In the genomic region with DNA sequence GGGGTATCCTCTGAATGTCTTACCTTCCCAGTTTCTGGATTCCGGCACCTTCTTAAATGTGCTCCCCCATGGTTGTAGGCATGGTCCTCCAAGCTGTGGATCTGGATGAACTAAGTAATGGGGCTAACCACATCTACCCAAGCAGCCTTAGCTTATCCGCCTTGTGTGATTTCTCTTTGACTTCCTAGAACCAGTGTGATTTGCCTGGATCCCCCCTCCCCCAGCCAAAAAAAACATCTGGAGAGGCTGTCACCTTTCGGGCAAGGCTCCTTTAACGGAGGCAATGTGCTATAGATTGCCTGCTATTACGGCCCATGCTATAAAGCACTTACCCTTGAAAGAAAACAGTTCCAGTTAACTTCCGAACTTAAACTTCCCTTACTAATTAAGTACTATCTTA, we compare ENCODE assay signal across 14 cellular contexts. TPM values are rescaled to one million over a fixed set of nuclear protein-coding genes. Genes with fewer than 3 reads are reported as not detected.
DNase-seq lines count a peak whose midpoint lies in the region; ATAC-seq, FAIRE-seq and TF ChIP-seq lines count a peak whose summit lies in the region.
"Had no signal": no experiment of that assay in that cellular context is flagged by ENCODE, and none has a peak within 500 bp of the region (broad histone marks: within the 10 kb centered on the region; RNA-seq: fewer than 3 reads in every experiment).

No MANE protein-coding gene starts in this region.

- TF ChIP-seq EP300 in H1 (IDR thresholded peaks at IDR 0.05; ENCODE audit: borderline replicate concordance in 1 of 2, low read depth in 2 of 2, low read length in 2 of 2) = no peak

- no peak overlapping the region for H3K18ac ChIP-seq in H9 (ENCODE audit: insufficient read length, low read depth, low read length)
- peak overlapping the region; percentile 34 for H3K18ac ChIP-seq in H1 (ENCODE audit: extremely low read depth, low read length)

- H2AFZ ChIP-seq in H9 (ENCODE audit: low read length) = no peak overlapping the region
- no peak overlapping the region for H2AFZ ChIP-seq in H1 (ENCODE audit: low read length)
- no peak overlapping the region for H2AFZ ChIP-seq in smooth muscle cell (ENCODE audit: low read depth)
- H2AFZ ChIP-seq in OCI-LY7 (ENCODE audit: low read length) = no peak overlapping the region

- POLR2A ChIA-PET in H1 (lab: Charles Lee; ENCODE audit: partially characterized antibody) (no interaction called here), OCI-LY7 (lab: Charles Lee) (no interaction called here)

- no peak overlapping the region for H2AK5ac ChIP-seq in H9 (ENCODE audit: insufficient read length, low read length)
- H2AK5ac ChIP-seq in H1 (ENCODE audit: low read depth, low read length) = no peak overlapping the region

- H3F3A ChIP-seq in smooth muscle cell (ENCODE audit: low read depth) = peaks cover 8% of the 10 kb centered on the region

- TF ChIP-seq POLR2A in GM12892 (IDR thresholded peaks at IDR 0.05; ENCODE audit: low read depth, low read length) = no peak
- no peak for TF ChIP-seq POLR2A in H1 (IDR thresholded peaks at IDR 0.05; ENCODE audit: control extremely low read depth in 1 of 2, low read depth in 2 of 2, low read length in 2 of 2)
- TF ChIP-seq POLR2A in GM18505 (IDR thresholded peaks at IDR 0.05; ENCODE audit: borderline replicate concordance, extremely low read depth, insufficient read depth, insufficient read length) = no peak

- H2BK12ac ChIP-seq in H9 (ENCODE audit: insufficient read length, low read depth, low read length) (no peak overlapping the region), H1 (ENCODE audit: low read depth, low read length) (no peak overlapping the region)

- peak overlapping the region in 2 of 3 experiments; percentile 24 to 53; a peak in 1 of 7 replicates for H3K27ac Mint-ChIP-seq in H9
- H3K27ac Mint-ChIP-seq: CD4-positive, CD25-positive, alpha-beta regulatory T cell had no signal

- no peak for ATAC-seq in GM18505 (IDR thresholded peaks at IDR 0.05; ENCODE audit: unreplicated experiment)
- ATAC-seq: HCT116 had no signal

- no peak overlapping the region for H3K4me3 ChIP-seq in H1 (ENCODE audit: extremely low read depth in 1 of 4, insufficient read depth in 2 of 4, low read depth in 3 of 4, low read length in 4 of 4)
- H3K4me3 ChIP-seq in smooth muscle cell = no peak overlapping the region
- H3K4me3 ChIP-seq in OCI-LY7 (ENCODE audit: low read depth, low read length, poor library complexity, severe bottlenecking) = no peak overlapping the region
- H3K4me3 ChIP-seq: BLaER1 treated with 17β-estradiol and CSF1 and Interleukin-3, amounts not matched to agents 10 nM and 100 nM had no signal

- no peak for TF ChIP-seq CTCF in H9 (conservative IDR thresholded peaks at IDR 0.05)
- TF ChIP-seq CTCF in H1 (IDR thresholded peaks at IDR 0.05; ENCODE audit: control extremely low read depth in 1 of 3, insufficient read depth in 1 of 3, low read depth in 1 of 3, low read length in 3 of 3) = no peak
- TF ChIP-seq CTCF in smooth muscle cell (IDR thresholded peaks at IDR 0.05; ENCODE audit: borderline replicate concordance, insufficient read depth, poor library complexity, severe bottlenecking) = no peak
- no peak for TF ChIP-seq CTCF in OCI-LY7 (conservative IDR thresholded peaks at IDR 0.05; ENCODE audit: low read length)

- H3K9ac ChIP-seq in H9 (ENCODE audit: extremely low read depth, insufficient read length, low read length) (no peak overlapping the region), H1 (replicated peaks in 1 of 4; ENCODE audit: extremely low read depth in 1 of 4, low read depth in 3 of 4, low read length in 3 of 4) (no peak overlapping the region), smooth muscle cell (ENCODE audit: low read depth) (no peak overlapping the region)
- H3K9ac ChIP-seq: BLaER1 treated with 17β-estradiol and CSF1 and Interleukin-3, amounts not matched to agents 10 nM and 100 nM had no signal

- intact Hi-C loops in OCI-LY7 (cut with micrococcal nuclease; ENCODE audit: unreplicated experiment) = no loop called here

- no TSS peak for BruUV-seq in OCI-LY7 (replicated peaks; lab: Mats Ljungman, UMichigan)

- peaks cover 0 to 41% (median 21%) of the 10 kb centered on the region in 4 experiments; a peak in 4 of 8 replicates for H3K36me3 ChIP-seq in H1 (ENCODE audit: control insufficient read depth in 2 of 4, insufficient read depth in 4 of 4, low read length in 3 of 4)
- no peaks in the 10 kb centered on the region for H3K36me3 ChIP-seq in smooth muscle cell (ENCODE audit: low read depth)
- peaks cover 17% of the 10 kb centered on the region; the same call in 1 of the 2 replicates for H3K36me3 ChIP-seq in OCI-LY7 (ENCODE audit: insufficient read depth, low read length)

- H3K4me2 ChIP-seq in H9 (ENCODE audit: insufficient read depth, insufficient read length, low read length) (no peak overlapping the region), H1 (ENCODE audit: insufficient read depth in 1 of 2, low read depth in 2 of 2, low read length in 2 of 2) (no peak overlapping the region), smooth muscle cell (peak overlapping the region; percentile 10), OCI-LY7 (ENCODE audit: low read length) (no peak overlapping the region)
- H3K4me2 ChIP-seq: BLaER1 treated with 17β-estradiol and CSF1 and Interleukin-3, amounts not matched to agents 10 nM and 100 nM had no signal

- peaks cover 4% of the 10 kb centered on the region for H3K79me1 ChIP-seq in H9 (ENCODE audit: insufficient read depth, low read depth, low read length, poor library complexity, severe bottlenecking)
- peaks cover 6% of the 10 kb centered on the region; the same call in 1 of the 2 replicates for H3K79me1 ChIP-seq in H1 (ENCODE audit: low read depth, low read length)

- peak; percentile 46 for FAIRE-seq in GM12892 (lab: Jason Lieb, UNC)
- no peak for FAIRE-seq in H1 (lab: Jason Lieb, UNC)

- H3K27ac ChIP-seq in H9 (ENCODE audit: insufficient read length, low read depth, low read length) (no peak overlapping the region), H1 (ENCODE audit: low read depth, low read length) (no peak overlapping the region), smooth muscle cell (ENCODE audit: low read depth) (no peak overlapping the region), OCI-LY7 (ENCODE audit: low read depth, low read length, poor library complexity, severe bottlenecking) (no peak overlapping the region)
- H3K27ac ChIP-seq: BLaER1 treated with 17β-estradiol and CSF1 and Interleukin-3, amounts not matched to agents 10 nM and 100 nM had no signal

- no peak overlapping the region for H4K5ac ChIP-seq in H9 (ENCODE audit: insufficient read length, low read depth, low read length)
- H4K5ac ChIP-seq in H1 (ENCODE audit: insufficient read length, low read depth, low read length) = no peak overlapping the region

- H4K20me1 ChIP-seq in H9 (ENCODE audit: control insufficient read depth, insufficient read depth, insufficient read length) (no peaks in the 10 kb centered on the region), H1 (replicated peaks in 1 of 2; ENCODE audit: control insufficient read depth in 1 of 2, insufficient read depth in 2 of 2, low read length in 2 of 2) (peaks cover 0 to 1% of the 10 kb centered on the region in 2 experiments), smooth muscle cell (ENCODE audit: low read depth) (peaks cover 32% of the 10 kb centered on the region), OCI-LY7 (ENCODE audit: insufficient read depth, low read length) (no peaks in the 10 kb centered on the region)
- H4K20me1 ChIP-seq: BLaER1 treated with 17β-estradiol and CSF1 and Interleukin-3, amounts not matched to agents 10 nM and 100 nM had no signal

- no peaks in the 10 kb centered on the region for H3K9me2 ChIP-seq in OCI-LY7 (ENCODE audit: insufficient read depth, low read length)

- peaks cover 34 to 54% of the 10 kb centered on the region in 2 experiments for H3K4me1 Mint-ChIP-seq in H9

- H3K4ac ChIP-seq in H9 (ENCODE audit: low read depth, low read length) (no peak overlapping the region), H1 (replicated peaks; ENCODE audit: insufficient read length, low read depth, low read length) (no peak overlapping the region)

- no peak overlapping the region for H3K14ac ChIP-seq in H9 (ENCODE audit: insufficient read depth, low read length)
- H3K14ac ChIP-seq in H1 (ENCODE audit: insufficient read length) = no peak overlapping the region

- H3K23ac ChIP-seq in H9 (ENCODE audit: insufficient read length, low read depth, low read length) (no peak overlapping the region), H1 (ENCODE audit: insufficient read length) (no peak overlapping the region)

- no peaks in the 10 kb centered on the region for H3K9me3 ChIP-seq in H9 (ENCODE audit: control insufficient read depth, low read depth, low read length)
- no peaks in the 10 kb centered on the region for H3K9me3 ChIP-seq in H1 (ENCODE audit: insufficient read depth in 2 of 2, low read depth in 1 of 2, low read length in 1 of 2)
- H3K9me3 ChIP-seq in smooth muscle cell (replicated peaks; ENCODE audit: low read depth) = no peaks in the 10 kb centered on the region
- H3K9me3 ChIP-seq in OCI-LY7 (ENCODE audit: low read length) = no peaks in the 10 kb centered on the region

- peaks cover 52 to 65% (median 59%) of the 10 kb centered on the region in 3 experiments for H3K36me3 Mint-ChIP-seq in H9 (ENCODE audit: insufficient read depth in 1 of 3, low read depth in 3 of 3)

- CTCF ChIA-PET in H1 (lab: Charles Lee; ENCODE audit: partially characterized antibody) = interaction anchor here (2.2 kb wide), 1 partner anchor 34 kb away, joined by 10 read pairs; a partner anchor contains a TSS
- CTCF ChIA-PET in OCI-LY7 (lab: Charles Lee; ENCODE audit: unreplicated experiment) = no interaction called here

- H3K56ac ChIP-seq in H9 (ENCODE audit: insufficient read length, low read depth, low read length) (no peak overlapping the region), H1 (replicated peaks; ENCODE audit: insufficient read length, low read depth, low read length) (no peak overlapping the region)

- no peaks in the 10 kb centered on the region for H3K23me2 ChIP-seq in H9 (ENCODE audit: insufficient read length, low read depth, low read length, poor library complexity, severe bottlenecking)
- H3K23me2 ChIP-seq in H1 (ENCODE audit: low read depth, low read length) = no peaks in the 10 kb centered on the region

- no peak overlapping the region for H4K8ac ChIP-seq in H9 (replicated peaks; ENCODE audit: insufficient read length, low read depth, low read length)
- H4K8ac ChIP-seq in H1 (ENCODE audit: extremely low read depth, insufficient read depth, low read length) = no peak overlapping the region

- TF ChIP-seq RAD21 in H1 (IDR thresholded peaks at IDR 0.05 in 1 of 2, conservative IDR thresholded peaks at IDR 0.05 in 1 of 2; ENCODE audit: low read depth in 2 of 2, low read length in 2 of 2) = no peak

- no peaks in the 10 kb centered on the region for H3K27me3 ChIP-seq in H9 (ENCODE audit: insufficient read depth, low read length)
- no peaks in the 10 kb centered on the region for H3K27me3 ChIP-seq in H1 (replicated peaks in 1 of 4; ENCODE audit: control insufficient read depth in 3 of 4, extremely low read depth in 1 of 4, insufficient read depth in 3 of 4, low read length in 3 of 4)
- H3K27me3 ChIP-seq in smooth muscle cell (ENCODE audit: low read depth) = no peaks in the 10 kb centered on the region
- H3K27me3 ChIP-seq: BLaER1 treated with 17β-estradiol and CSF1 and Interleukin-3, amounts not matched to agents 10 nM and 100 nM had no signal

- H2BK120ac ChIP-seq in H9 (ENCODE audit: low read depth, low read length, poor library complexity, severe bottlenecking) = no peak overlapping the region
- no peak overlapping the region for H2BK120ac ChIP-seq in H1 (replicated peaks; ENCODE audit: low read depth, low read length)

- H3K79me2 ChIP-seq in H9 (ENCODE audit: insufficient read depth, low read length) (peaks cover 3% of the 10 kb centered on the region; the same call in 1 of the 2 replicates), H1 (ENCODE audit: control insufficient read depth in 1 of 2, insufficient read depth in 2 of 2, low read length in 2 of 2) (peaks cover 5 to 95% of the 10 kb centered on the region in 2 experiments), smooth muscle cell (ENCODE audit: low read depth) (peaks cover 24% of the 10 kb centered on the region), OCI-LY7 (ENCODE audit: insufficient read depth, low read depth, low read length) (no peaks in the 10 kb centered on the region)

- DNase-seq in GM12892 (ENCODE audit: insufficient read length) (no peak), H9 (no peak), H1 (ENCODE audit: low read depth in 1 of 2, low spot score in 2 of 2) (no peak), smooth muscle cell (lab: John Stamatoyannopoulos, UW; ENCODE audit: unreplicated experiment) (no peak), OCI-LY7 (ENCODE audit: low spot score) (no peak)
- DNase-seq in activated CD4-positive, alpha-beta T cell treated with anti-CD3 and anti-CD28 coated beads, Interleukin-2, amount 50 U/mL, for 48 hours = no peak
- DNase-seq: ACHN; CD4-positive, CD25-positive, alpha-beta regulatory T cell; DMS 273 treated with DMSO at 0.1 percent for 48 hours; IMR-90; KBM-7 had no signal

- H3K27me3 Mint-ChIP-seq in H9 (ENCODE audit: low read depth) = no peaks in the 10 kb centered on the region
- H3K27me3 Mint-ChIP-seq: CD4-positive, CD25-positive, alpha-beta regulatory T cell had no signal

- H2BK15ac ChIP-seq in H9 (ENCODE audit: low read depth, low read length) (no peak overlapping the region), H1 (ENCODE audit: low read length) (no peak overlapping the region)

- no CpG with 5 or more reads among the region's 6 CpGs for WGBS in H9 (ENCODE audit: extremely low coverage, insufficient read length, low lambda C conversion rate)
- WGBS in H1 (ENCODE audit: extremely low coverage in 1 of 2, insufficient coverage in 1 of 2, insufficient read length in 1 of 2, insufficient replicate concordance in 2 of 2, low coverage in 1 of 2, low lambda C conversion rate in 2 of 2, missing lambda C conversion rate in 1 of 2), 2 experiments = 90% methylated on average over 6 of the region's 6 CpGs; no CpG with 5 or more reads in 1 of the 2 experiments
- WGBS in smooth muscle cell (ENCODE audit: low lambda C conversion rate) = 76% methylated on average over 6 of the region's 6 CpGs

- no peak overlapping the region for H2BK5ac ChIP-seq in H9 (ENCODE audit: insufficient read length, low read length)
- 0 out of 2 replicates have a peak overlapping the region, but pooled peaks have one; percentile 14 for H2BK5ac ChIP-seq in H1 (ENCODE audit: low read depth, low read length)

- no peak overlapping the region; a peak in 1 of 5 replicates for H3K4me3 Mint-ChIP-seq in H9
- H3K4me3 Mint-ChIP-seq: CD4-positive, CD25-positive, alpha-beta regulatory T cell had no signal

- H3K4me1 ChIP-seq in H9 (ENCODE audit: insufficient read depth, low read length) (peaks cover 2% of the 10 kb centered on the region; the same call in 1 of the 2 replicates), H1 (replicated peaks in 1 of 4; ENCODE audit: control insufficient read depth in 3 of 4, insufficient read depth in 4 of 4, low read length in 3 of 4) (peaks cover 5 to 22% (median 18%) of the 10 kb centered on the region in 4 experiments; a peak in 5 of 7 replicates), smooth muscle cell (ENCODE audit: low read depth) (no peaks in the 10 kb centered on the region), OCI-LY7 (ENCODE audit: insufficient read depth, low read length, poor library complexity, severe bottlenecking) (no peaks in the 10 kb centered on the region)

- H4K91ac ChIP-seq in H9 (ENCODE audit: insufficient read length, low read depth, low read length) (no peak overlapping the region), H1 (replicated peaks; ENCODE audit: insufficient read length, low read length) (no peak overlapping the region)

- H3K9me3 Mint-ChIP-seq in H9 = peaks cover 0 to 2% of the 10 kb centered on the region in 2 experiments; a peak in 2 of 5 replicates

- no peak overlapping the region for H2BK20ac ChIP-seq in H9 (ENCODE audit: low read depth, low read length, poor library complexity, severe bottlenecking)
- no peak overlapping the region for H2BK20ac ChIP-seq in H1 (ENCODE audit: low read length)

- H3T11ph ChIP-seq in H9 (ENCODE audit: low read length) = no peak overlapping the region

RNA-seq across cellular contexts. Expression of a gene that starts 33.9 kb away (rescaled TPM):
- 13.6 TPM for polyA plus RNA-seq in GM12892 (2012; ENCODE audit: missing spikeins)
- total RNA-seq in H9 (2021) = 81.5 and 88.2 TPM in 2 replicates
- total RNA-seq in H1 (2021; fragmentation: NEBNext Ultra II Directional; extraction: Animal tissue kit (Norgen Biotek cat#: 25700)) = 94.0 and 94.2 TPM in 2 replicates
- 18.7 and 22.9 TPM in 2 replicates for polyA plus RNA-seq in H1 (2011; rRNA removed)
- 26.6 TPM for polyA plus RNA-seq in H1 (2011; cell fraction: cytosol; rRNA removed)
- polyA plus RNA-seq in H1 (2011; cell fraction: nucleus; rRNA removed) = 14.5 TPM
- polyA plus RNA-seq in H1 (2012, experiment 1 of 2) = 24.9 to 57.2 TPM (median 35.1 TPM) in 4 replicates
- 6.7 TPM for polyA plus RNA-seq in H1 (2012, experiment 2 of 2)
- polyA plus RNA-seq in H1 (2013, experiment 1 of 2) = 54.7 TPM
- 60.5 TPM for polyA plus RNA-seq in H1 (2013, experiment 2 of 2)
- polyA minus RNA-seq in H1 (2011; rRNA and poly(A)+ RNA removed) = 28.4 and 53.6 TPM in 2 replicates
- 28.0 TPM for polyA minus RNA-seq in H1 (2011; cell fraction: cytosol; rRNA and poly(A)+ RNA removed)
- polyA minus RNA-seq in H1 (2011; cell fraction: nucleus; rRNA and poly(A)+ RNA removed) = 86.1 TPM
- total RNA-seq in smooth muscle cell = 89.9 and 108 TPM in 2 replicates
- 20.6 and 25.0 TPM in 2 replicates for polyA plus RNA-seq in smooth muscle cell
- total RNA-seq in OCI-LY7 (2014; rRNA removed; shearing (Covaris generic)) = 18.9 and 28.9 TPM in 2 replicates
- 30.0 and 31.6 TPM in 2 replicates for total RNA-seq in OCI-LY7 (2022)
